In genomic region chr2:174094542-174094941, GRCh38 we compare ENCODE assay signal across 35 cellular contexts.
"Had no signal": no experiment of that assay in that cellular context is flagged by ENCODE, and none has a peak within 500 bp of the region (broad histone marks: within the 10 kb centered on the region; RNA-seq: fewer than 3 reads in every experiment).

No MANE protein-coding gene starts in this region.

- H3K9me3 Mint-ChIP-seq: activated CD4-positive, alpha-beta memory T cell treated with anti-CD3 and anti-CD28 coated beads for 36 hours; activated CD4-positive, alpha-beta T cell treated with anti-CD3 and anti-CD28 coated beads, Interleukin-2, amount 10 ng/mL, durations not matched to agents 24 days and 14 days; activated naive CD4-positive, alpha-beta T cell treated with anti-CD3 and anti-CD28 coated beads for 36 hours; activated naive CD4-positive, alpha-beta T cell treated with anti-CD3 and anti-CD28 coated beads, Interleukin-2, amount 50 U/mL, for 24 hours; activated naive CD8-positive, alpha-beta T cell treated with anti-CD3 and anti-CD28 coated beads for 36 hours; activated naive CD8-positive, alpha-beta T cell treated with anti-CD3 and anti-CD28 coated beads, Interleukin-2, amount 50 U/mL, for 24 hours; activated T-helper 1 cell treated with anti-CD3 and anti-CD28 coated beads, Interleukin-12 subunit alpha, Interleukin-12 subunit beta, Interleukin-2, Interleukin-4 antibody, amounts not matched to agents 30 ng/mL and 10 ng/mL and 1 ng/mL, durations not matched to agents 14 hours and 24 hours and 36 hours; activated T-helper 2 cell treated with anti-CD3 and anti-CD28 coated beads, Interferon-gamma antibody, Interleukin-2, Interleukin-4, amounts not matched to agents 10 μg/mL and 5 μg/mL and 100 μg/mL, durations not matched to agents 14 hours and 24 hours and 36 hours; effector memory CD8-positive, alpha-beta T cell; T-helper 2 cell treated with Interferon-gamma antibody and Interleukin-4, amounts not matched to agents 5 μg/mL and 100 μg/mL, for 36 hours had no signal

- H3K36me3 ChIP-seq: adrenal gland, esophagus muscularis mucosa, gastrocnemius medialis had no signal

- H3K4me1 ChIP-seq: adrenal gland, body of pancreas, esophagus muscularis mucosa, foreskin keratinocyte, gastrocnemius medialis had no signal

- H3K4me1 Mint-ChIP-seq: activated CD4-positive, alpha-beta T cell treated with anti-CD3 and anti-CD28 coated beads for 36 hours; activated naive CD4-positive, alpha-beta T cell treated with anti-CD3 and anti-CD28 coated beads, Interleukin-2, amount 50 U/mL, for 24 hours; activated naive CD8-positive, alpha-beta T cell treated with anti-CD3 and anti-CD28 coated beads, Interleukin-2, amount 50 U/mL, for 24 hours had no signal

- H3K27me3 ChIP-seq: adrenal gland, body of pancreas, esophagus muscularis mucosa, foreskin keratinocyte, gastrocnemius medialis had no signal

- H3K27me3 Mint-ChIP-seq: activated CD4-positive, alpha-beta memory T cell treated with anti-CD3 and anti-CD28 coated beads for 36 hours; activated CD4-positive, alpha-beta T cell treated with anti-CD3 and anti-CD28 coated beads for 36 hours; activated CD4-positive, alpha-beta T cell treated with anti-CD3 and anti-CD28 coated beads, Interleukin-2, amount 10 ng/mL, durations not matched to agents 24 days and 14 days; activated CD8-positive, alpha-beta memory T cell treated with anti-CD3 and anti-CD28 coated beads, Interleukin-2, amount 10 ng/mL, durations not matched to agents 7 days and 5 days; activated naive CD4-positive, alpha-beta T cell treated with anti-CD3 and anti-CD28 coated beads, Interleukin-2, amount 50 U/mL, for 24 hours; activated naive CD8-positive, alpha-beta T cell treated with anti-CD3 and anti-CD28 coated beads for 36 hours; activated naive CD8-positive, alpha-beta T cell treated with anti-CD3 and anti-CD28 coated beads, Interleukin-2, amount 50 U/mL, for 24 hours; effector memory CD8-positive, alpha-beta T cell; T-helper 17 cell had no signal

- H3K9me3 ChIP-seq: adrenal gland, body of pancreas, esophagus muscularis mucosa, gastrocnemius medialis had no signal

- H3K4me3 Mint-ChIP-seq: activated CD4-positive, alpha-beta memory T cell treated with anti-CD3 and anti-CD28 coated beads for 36 hours; activated CD4-positive, alpha-beta T cell treated with anti-CD3 and anti-CD28 coated beads for 36 hours; activated CD4-positive, alpha-beta T cell treated with anti-CD3 and anti-CD28 coated beads, Interleukin-2, amount 10 ng/mL, durations not matched to agents 24 days and 14 days; activated CD8-positive, alpha-beta memory T cell treated with anti-CD3 and anti-CD28 coated beads, Interleukin-2, amount 10 ng/mL, durations not matched to agents 7 days and 5 days; activated CD8-positive, alpha-beta T cell treated with anti-CD3 and anti-CD28 coated beads, Interleukin-2, amount 10 ng/mL, durations not matched to agents 7 days and 5 days; activated naive CD4-positive, alpha-beta T cell treated with anti-CD3 and anti-CD28 coated beads for 36 hours; activated naive CD4-positive, alpha-beta T cell treated with anti-CD3 and anti-CD28 coated beads, Interleukin-2, amount 50 U/mL, for 24 hours; activated naive CD8-positive, alpha-beta T cell treated with anti-CD3 and anti-CD28 coated beads for 36 hours; activated naive CD8-positive, alpha-beta T cell treated with anti-CD3 and anti-CD28 coated beads, Interleukin-2, amount 50 U/mL, for 24 hours; activated T-helper 1 cell treated with anti-CD3 and anti-CD28 coated beads, Interleukin-12 subunit alpha, Interleukin-12 subunit beta, Interleukin-2, Interleukin-4 antibody, amounts not matched to agents 30 ng/mL and 10 ng/mL and 1 ng/mL, durations not matched to agents 14 hours and 24 hours and 36 hours; effector memory CD8-positive, alpha-beta T cell; T-helper 17 cell; T-helper 2 cell treated with Interferon-gamma antibody and Interleukin-4, amounts not matched to agents 5 μg/mL and 100 μg/mL, for 36 hours had no signal

- H3K27ac Mint-ChIP-seq: activated CD4-positive, alpha-beta memory T cell treated with anti-CD3 and anti-CD28 coated beads for 36 hours; activated CD4-positive, alpha-beta T cell treated with anti-CD3 and anti-CD28 coated beads for 36 hours; activated CD4-positive, alpha-beta T cell treated with anti-CD3 and anti-CD28 coated beads, Interleukin-2, amount 10 ng/mL, durations not matched to agents 24 days and 14 days; activated CD8-positive, alpha-beta memory T cell treated with anti-CD3 and anti-CD28 coated beads, Interleukin-2, amount 10 ng/mL, durations not matched to agents 7 days and 5 days; activated CD8-positive, alpha-beta T cell treated with anti-CD3 and anti-CD28 coated beads, Interleukin-2, amount 10 ng/mL, durations not matched to agents 7 days and 5 days; activated naive CD4-positive, alpha-beta T cell treated with anti-CD3 and anti-CD28 coated beads for 36 hours; activated naive CD4-positive, alpha-beta T cell treated with anti-CD3 and anti-CD28 coated beads, Interleukin-2, amount 50 U/mL, for 24 hours; activated naive CD8-positive, alpha-beta T cell treated with anti-CD3 and anti-CD28 coated beads for 36 hours; activated naive CD8-positive, alpha-beta T cell treated with anti-CD3 and anti-CD28 coated beads, Interleukin-2, amount 50 U/mL, for 24 hours; activated T-helper 1 cell treated with anti-CD3 and anti-CD28 coated beads, Interleukin-12 subunit alpha, Interleukin-12 subunit beta, Interleukin-2, Interleukin-4 antibody, amounts not matched to agents 30 ng/mL and 10 ng/mL and 1 ng/mL, durations not matched to agents 14 hours and 24 hours and 36 hours; effector memory CD8-positive, alpha-beta T cell; T-helper 17 cell; T-helper 2 cell treated with Interferon-gamma antibody and Interleukin-4, amounts not matched to agents 5 μg/mL and 100 μg/mL, for 36 hours had no signal

- DNase-seq: activated CD4-positive, alpha-beta memory T cell treated with anti-CD3 and anti-CD28 coated beads for 36 hours; activated CD4-positive, alpha-beta T cell treated with anti-CD3 and anti-CD28 coated beads for 36 hours; activated CD4-positive, alpha-beta T cell treated with anti-CD3 and anti-CD28 coated beads, Interleukin-2, amount 10 ng/mL, durations not matched to agents 24 days and 14 days; activated CD4-positive, CD25-positive, alpha-beta regulatory T cell; activated CD4-positive, CD25-positive, alpha-beta regulatory T cell treated with anti-CD3 and anti-CD28 coated beads, Interleukin-2, amount 50 U/mL, for 72 hours; activated CD8-positive, alpha-beta memory T cell treated with anti-CD3 and anti-CD28 coated beads, Interleukin-2, amount 10 ng/mL, durations not matched to agents 7 days and 5 days; activated CD8-positive, alpha-beta memory T cell treated with anti-CD3 and anti-CD28 coated beads, Interleukin-2, amount 50 U/mL, for 4 hours; activated CD8-positive, alpha-beta T cell treated with anti-CD3 and anti-CD28 coated beads, Interleukin-2, amount 10 ng/mL, durations not matched to agents 7 days and 5 days; activated effector memory CD4-positive, alpha-beta T cell treated with anti-CD3 and anti-CD28 coated beads, Interleukin-2, amount 50 U/mL, for 16 hours; activated naive CD4-positive, alpha-beta T cell treated with anti-CD3 and anti-CD28 coated beads for 36 hours; activated naive CD8-positive, alpha-beta T cell treated with anti-CD3 and anti-CD28 coated beads for 36 hours; activated naive CD8-positive, alpha-beta T cell treated with anti-CD3 and anti-CD28 coated beads, Interleukin-2, amount 50 U/mL, for 24 hours; activated T-cell treated with anti-CD3 and anti-CD28 coated beads, Interleukin-2, amount 50 U/mL, for 1 hour; activated T-cell treated with anti-CD3 and anti-CD28 coated beads, Interleukin-2, amount 50 U/mL, for 48 hours; adrenal gland; amygdala; aorta; body of pancreas; caudate nucleus; cortex of kidney; dermis blood vessel endothelial cell; effector CD4-positive, alpha-beta T cell; effector memory CD8-positive, alpha-beta T cell; erythroblast; foreskin keratinocyte; gastrocnemius medialis; glutamatergic neuron; T-helper 1 cell; T-helper 17 cell; T1000 had no signal

- H3K27ac ChIP-seq: adrenal gland, body of pancreas, esophagus muscularis mucosa, foreskin keratinocyte, gastrocnemius medialis had no signal

- H3K4me3 ChIP-seq: adrenal gland, body of pancreas, esophagus muscularis mucosa, gastrocnemius medialis had no signal

- ATAC-seq: activated CD4-positive, alpha-beta T cell treated with anti-CD3 and anti-CD28 coated beads for 36 hours; activated CD8-positive, alpha-beta memory T cell treated with anti-CD3 and anti-CD28 coated beads, Interleukin-2, amount 10 ng/mL, durations not matched to agents 7 days and 5 days; activated CD8-positive, alpha-beta T cell treated with anti-CD3 and anti-CD28 coated beads, Interleukin-2, amount 10 ng/mL, durations not matched to agents 7 days and 5 days; activated naive CD8-positive, alpha-beta T cell treated with anti-CD3 and anti-CD28 coated beads, Interleukin-2, amount 50 U/mL, for 24 hours; body of pancreas; effector memory CD8-positive, alpha-beta T cell; foreskin keratinocyte; gastrocnemius medialis; T-helper 17 cell had no signal
